In genomic region chr10:114400091-114400490, GRCh38 we compare ENCODE assay signal across 25 cellular contexts. TPM values are rescaled to one million over a fixed set of nuclear protein-coding genes. Genes with fewer than 3 reads are reported as not detected.
DNase-seq lines count a peak whose midpoint lies in the region; TF ChIP-seq lines count a peak whose summit lies in the region.
"Had no signal": no experiment of that assay in that cellular context is flagged by ENCODE, and none has a peak within 500 bp of the region (broad histone marks: within the 10 kb centered on the region; RNA-seq: fewer than 3 reads in every experiment).

No MANE protein-coding gene starts in this region.

- peaks cover 0 to 41% of the 10 kb centered on the region in 2 donors for H3K4me1 ChIP-seq in breast epithelium
- H3K4me1 ChIP-seq in tibial nerve, result peaks cover 0 to 96% (median 55%) of the 10 kb centered on the region in 4 donors
- H3K4me1 ChIP-seq: colonic mucosa had no signal

- WGBS in tibial nerve, 2 donors, result 3 to 4% methylated on average over 2 to 3 of the region's 3 CpGs

- intact Hi-C loops in breast epithelium (cut with DNase I; ENCODE audit: low total_unique reads), result no loop called here
- intact Hi-C loops in MCF 10A (cut with micrococcal nuclease), result no loop called here
- intact Hi-C loops in dorsolateral prefrontal cortex (cut with DNase I), result loop anchor here in 1 of 2 donors (5.0 kb wide), 1 partner anchor 93 kb away; no protein-coding TSS in a partner anchor

- H3K4me1 Mint-ChIP-seq in MCF 10A (ENCODE audit: insufficient read depth, unreplicated experiment) (peaks cover 16% of the 10 kb centered on the region), neural crest cell (peaks cover 82% of the 10 kb centered on the region)
- H3K4me1 Mint-ChIP-seq in activated CD4-positive, alpha-beta T cell treated with anti-CD3 and anti-CD28 coated beads, Interleukin-2, amount 10 ng/mL, durations not matched to agents 7 days and 5 days, result peaks cover 26% of the 10 kb centered on the region

- TF ChIP-seq POLR2A in breast epithelium (IDR thresholded peaks at IDR 0.05) (no peak), tibial nerve (IDR thresholded peaks at IDR 0.05) (no peak)

- DNase-seq in breast epithelium (ENCODE audit: low spot score in 2 of 2) (no peak), MCF 10A (ENCODE audit: unreplicated experiment) (no peak), dorsolateral prefrontal cortex (no peak), neural crest cell (ENCODE audit: low read depth, low spot score) (peak; percentile 12), tibial nerve (ENCODE audit: low spot score in 2 of 2) (no peak), Kasumi-1 (lab: John Stamatoyannopoulos, UW) (no peak)
- no peak for DNase-seq in activated CD4-positive, alpha-beta T cell treated with anti-CD3 and anti-CD28 coated beads, Interleukin-2, amount 10 ng/mL, durations not matched to agents 7 days and 5 days
- no peak for DNase-seq in stimulated activated CD4-positive, alpha-beta T cell treated with anti-CD3 and anti-CD28 coated beads, Interleukin-1b, Interleukin-23, amount 100 ng/mL, for 48 hours
- DNase-seq: activated CD4-positive, alpha-beta memory T cell treated with anti-CD3 and anti-CD28 coated beads for 36 hours; activated gamma-delta T cell; activated naive CD8-positive, alpha-beta T cell treated with anti-CD3 and anti-CD28 coated beads, Interleukin-2, amount 50 U/mL, for 24 hours; AML-193; CD8-positive, alpha-beta memory T cell; colonic mucosa; endodermal cell; GF-D8; left colon; mucosa of descending colon; NCI-H2171 treated with DMSO at 0.1 percent for 48 hours; NCI-H524 treated with DMSO at 0.1 percent for 48 hours; retina; WERI-Rb-1 had no signal

- H3K27me3 ChIP-seq in breast epithelium (no peaks in the 10 kb centered on the region), dorsolateral prefrontal cortex (peaks cover 0 to 92% (median 25%) of the 10 kb centered on the region in 45 donors), tibial nerve (no peaks in the 10 kb centered on the region)
- H3K27me3 ChIP-seq: body of pancreas had no signal

- H3K27ac Mint-ChIP-seq in MCF 10A (ENCODE audit: low read depth, unreplicated experiment) (no peak overlapping the region), neural crest cell (ENCODE audit: unreplicated experiment) (no peak overlapping the region)
- H3K27ac Mint-ChIP-seq in activated CD4-positive, alpha-beta T cell treated with anti-CD3 and anti-CD28 coated beads, Interleukin-2, amount 10 ng/mL, durations not matched to agents 7 days and 5 days, result no peak overlapping the region
- H3K27ac Mint-ChIP-seq: activated CD4-positive, alpha-beta memory T cell treated with anti-CD3 and anti-CD28 coated beads for 36 hours; activated naive CD8-positive, alpha-beta T cell treated with anti-CD3 and anti-CD28 coated beads, Interleukin-2, amount 50 U/mL, for 24 hours; CD8-positive, alpha-beta memory T cell; endodermal cell had no signal

- POLR2A ChIA-PET in MCF 10A (lab: Yijun Ruan, JAX), result interaction anchor here (0.5 to 1.2 kb wide), 4 partner anchors 32 to 226 kb away, joined by 3 to 5 read pairs (median 3); partner anchors contain the start of gene CCDC186
- POLR2A ChIA-PET in activated CD4-positive, alpha-beta T cell treated with anti-CD3 and anti-CD28 coated beads, Interleukin-2, amount 10 ng/mL, durations not matched to agents 7 days and 5 days (lab: Charles Lee), result interaction anchor here (0.6 kb wide), 1 partner anchor 155 kb away, joined by 3 read pairs; no protein-coding TSS in a partner anchor

- H3K27me3 Mint-ChIP-seq in MCF 10A (ENCODE audit: insufficient read depth, unreplicated experiment) (no peaks in the 10 kb centered on the region), neural crest cell (ENCODE audit: low read depth) (peaks cover 46% of the 10 kb centered on the region)
- H3K27me3 Mint-ChIP-seq in activated CD4-positive, alpha-beta T cell treated with anti-CD3 and anti-CD28 coated beads, Interleukin-2, amount 10 ng/mL, durations not matched to agents 7 days and 5 days, result peaks cover 73% of the 10 kb centered on the region

- no peaks in the 10 kb centered on the region for H3K36me3 Mint-ChIP-seq in MCF 10A (ENCODE audit: insufficient read depth, unreplicated experiment)
- no peaks in the 10 kb centered on the region for H3K36me3 Mint-ChIP-seq in neural crest cell (ENCODE audit: low read depth)
- no peaks in the 10 kb centered on the region for H3K36me3 Mint-ChIP-seq in activated CD4-positive, alpha-beta T cell treated with anti-CD3 and anti-CD28 coated beads, Interleukin-2, amount 10 ng/mL, durations not matched to agents 7 days and 5 days (ENCODE audit: low read depth)
- H3K36me3 Mint-ChIP-seq: activated CD4-positive, alpha-beta memory T cell treated with anti-CD3 and anti-CD28 coated beads for 36 hours; CD8-positive, alpha-beta memory T cell had no signal

- BruUV-seq in MCF 10A (replicated peaks; lab: Mats Ljungman, UMichigan), result no TSS peak

- TF ChIP-seq EP300 in tibial nerve (IDR thresholded peaks at IDR 0.05), result no peak

- CTCF ChIA-PET in MCF 10A (lab: Yijun Ruan, JAX), result interaction anchor here (0.5 to 1.2 kb wide), 5 partner anchors 14 to 450 kb away, joined by 3 to 5 read pairs (median 3); no protein-coding TSS in a partner anchor
- CTCF ChIA-PET in activated CD4-positive, alpha-beta T cell treated with anti-CD3 and anti-CD28 coated beads, Interleukin-2, amount 10 ng/mL, durations not matched to agents 7 days and 5 days (lab: Charles Lee), result no interaction called here

- H3K27ac ChIP-seq in breast epithelium (peak overlapping the region; percentile 75 to 83), dorsolateral prefrontal cortex (peak overlapping the region in 31 of 59 donors; percentile 15 to 85 (median 62)), tibial nerve (peak overlapping the region; percentile 75 to 96 (median 90))
- H3K27ac ChIP-seq: 22Rv1, RWPE1, WERI-Rb-1 had no signal

- no peaks in the 10 kb centered on the region for H3K9me3 ChIP-seq in breast epithelium
- H3K9me3 ChIP-seq in tibial nerve, result no peaks in the 10 kb centered on the region
- H3K9me3 ChIP-seq: body of pancreas, colonic mucosa, mucosa of descending colon had no signal

- H3K9me3 Mint-ChIP-seq in MCF 10A (ENCODE audit: unreplicated experiment) (no peaks in the 10 kb centered on the region), neural crest cell (no peaks in the 10 kb centered on the region)
- no peaks in the 10 kb centered on the region for H3K9me3 Mint-ChIP-seq in activated CD4-positive, alpha-beta T cell treated with anti-CD3 and anti-CD28 coated beads, Interleukin-2, amount 10 ng/mL, durations not matched to agents 7 days and 5 days
- H3K9me3 Mint-ChIP-seq: activated CD4-positive, alpha-beta memory T cell treated with anti-CD3 and anti-CD28 coated beads for 36 hours; activated naive CD8-positive, alpha-beta T cell treated with anti-CD3 and anti-CD28 coated beads, Interleukin-2, amount 50 U/mL, for 24 hours; CD8-positive, alpha-beta memory T cell; endodermal cell had no signal

- TF ChIP-seq CTCF in breast epithelium (IDR thresholded peaks at IDR 0.05), result no peak
- no peak for TF ChIP-seq CTCF in MCF 10A (IDR thresholded peaks at IDR 0.05; ENCODE audit: unreplicated experiment)
- no peak for TF ChIP-seq CTCF in dorsolateral prefrontal cortex (IDR thresholded peaks at IDR 0.05 in 54 of 56, conservative IDR thresholded peaks at IDR 0.05 in 2 of 56; ENCODE audit: low read depth in 1 of 56, partially characterized antibody in 56 of 56)
- TF ChIP-seq CTCF in neural crest cell (conservative IDR thresholded peaks at IDR 0.05), result no peak
- no peak for TF ChIP-seq CTCF in tibial nerve (IDR thresholded peaks at IDR 0.05)

- H3K4me3 ChIP-seq in breast epithelium, result peak overlapping the region in 1 of 3 donors; percentile 10
- no peak overlapping the region for H3K4me3 ChIP-seq in dorsolateral prefrontal cortex
- H3K4me3 ChIP-seq in tibial nerve, result peak overlapping the region in 1 of 4 donors; percentile 85
- H3K4me3 ChIP-seq: body of pancreas, colonic mucosa, mucosa of descending colon had no signal

- H3K36me3 ChIP-seq in breast epithelium, result no peaks in the 10 kb centered on the region
- no peaks in the 10 kb centered on the region for H3K36me3 ChIP-seq in tibial nerve
- H3K36me3 ChIP-seq: colonic mucosa, WERI-Rb-1 had no signal

- no peak overlapping the region for H3K4me3 Mint-ChIP-seq in MCF 10A (ENCODE audit: unreplicated experiment)
- H3K4me3 Mint-ChIP-seq in neural crest cell, result peak overlapping the region; percentile 87
- H3K4me3 Mint-ChIP-seq in activated CD4-positive, alpha-beta T cell treated with anti-CD3 and anti-CD28 coated beads, Interleukin-2, amount 10 ng/mL, durations not matched to agents 7 days and 5 days, result no peak overlapping the region
- H3K4me3 Mint-ChIP-seq: activated CD4-positive, alpha-beta memory T cell treated with anti-CD3 and anti-CD28 coated beads for 36 hours; activated naive CD8-positive, alpha-beta T cell treated with anti-CD3 and anti-CD28 coated beads, Interleukin-2, amount 50 U/mL, for 24 hours; CD8-positive, alpha-beta memory T cell; endodermal cell had no signal

RNA-seq across cellular contexts. Expression of gene AFAP1L2, which starts 4.2 kb away (rescaled TPM):
- total RNA-seq in breast epithelium (10 to 100 TPM in 2 of 3 donors, 1 to 10 TPM in 1; 4.2 to 43.9 (median 20.0) TPM), MCF 10A (2022) (5.8 and 8.5 TPM in 2 replicates), dorsolateral prefrontal cortex (10 to 100 TPM; 17.3 to 49.9 (median 28.8) TPM), neural crest cell (72.1 and 73.6 TPM in 2 replicates), tibial nerve (100 to 1,000 TPM in 3 of 4 donors, 10 to 100 TPM in 1; 96.3 to 176 (median 127) TPM)
- 1 to 10 TPM; 1.1 to 1.8 TPM for total RNA-seq in activated CD4-positive, alpha-beta T cell treated with anti-CD3 and anti-CD28 coated beads, Interleukin-2, amount 10 ng/mL, durations not matched to agents 7 days and 5 days
